Comparison of ENCODE assay signal across 3 cellular contexts in genomic region chr1:16713480-16713879, GRCh38. TPM values are rescaled to one million over a fixed set of nuclear protein-coding genes. Genes with fewer than 3 reads are reported as not detected.
"Had no signal": no experiment of that assay in that cellular context is flagged by ENCODE, and none has a peak within 500 bp of the region (broad histone marks: within the 10 kb centered on the region; RNA-seq: fewer than 3 reads in every experiment).

No MANE protein-coding gene starts in this region.

RNA-seq across cellular contexts. Expression of gene RNU1-4, which starts 26.8 kb away (rescaled TPM):
- polyA plus RNA-seq: stomach, thymus, urinary bladder had no signal

RNA-seq across cellular contexts. Expression of gene RNU1-3, which starts 46.7 kb away (rescaled TPM):
- polyA plus RNA-seq: stomach, thymus, urinary bladder had no signal
